ENCODE assay signal across 12 cellular contexts in the genomic region with DNA sequence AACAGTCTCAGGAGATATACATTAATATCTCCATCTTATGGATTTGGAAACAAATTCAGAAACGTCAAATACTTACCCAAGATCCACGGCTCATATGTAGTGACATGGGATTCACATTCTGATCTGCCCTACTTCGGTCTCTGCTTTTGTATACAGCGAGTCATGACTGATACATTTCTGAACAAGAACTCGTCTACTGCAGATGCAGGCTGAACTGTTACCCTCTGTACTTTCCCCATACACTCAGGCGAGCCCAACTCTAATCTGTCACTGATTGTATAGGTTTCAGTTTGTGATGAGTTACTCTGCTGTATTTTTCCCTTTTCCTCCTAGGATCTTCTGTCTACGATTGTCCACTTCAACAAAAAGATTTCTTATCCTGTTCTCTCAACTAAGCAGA.
"Had no signal": no experiment of that assay in that cellular context is flagged by ENCODE, and none has a peak within 500 bp of the region (broad histone marks: within the 10 kb centered on the region; RNA-seq: fewer than 3 reads in every experiment).

No MANE protein-coding gene starts in this region.

- H3K27me3 ChIP-seq: adrenal gland, body of pancreas, spleen had no signal

- H3K27ac ChIP-seq: adrenal gland, body of pancreas, spleen had no signal

- ATAC-seq: activated CD8-positive, alpha-beta T cell treated with anti-CD3 and anti-CD28 coated beads for 36 hours; activated T-cell treated with anti-CD3 and anti-CD28 coated beads, Interleukin-2, amount 50 U/mL, for 4 hours; body of pancreas; sciatic nerve; WTC11 had no signal

- H3K4me3 ChIP-seq: adrenal gland, body of pancreas, spleen had no signal

- H3K4me1 ChIP-seq: adrenal gland, body of pancreas, spleen had no signal

- DNase-seq: activated CD4-positive, alpha-beta T cell treated with anti-CD3 and anti-CD28 coated beads for 48 hours; activated CD8-positive, alpha-beta T cell treated with anti-CD3 and anti-CD28 coated beads for 36 hours; activated effector memory CD4-positive, alpha-beta T cell treated with Interleukin-2 at 50 U/mL for 16 hours; activated naive CD4-positive, alpha-beta T cell treated with anti-CD3 and anti-CD28 coated beads, Interleukin-2, amount 50 U/mL, for 16 hours; activated T-cell treated with anti-CD3 and anti-CD28 coated beads, Interleukin-2, amount 50 U/mL, for 4 hours; adrenal gland; body of pancreas; nephron progenitor cell; spleen; T-helper 2 cell had no signal

- H3K36me3 ChIP-seq: adrenal gland, spleen had no signal

- H3K9me3 ChIP-seq: adrenal gland, body of pancreas, spleen had no signal
